In the genomic region with DNA sequence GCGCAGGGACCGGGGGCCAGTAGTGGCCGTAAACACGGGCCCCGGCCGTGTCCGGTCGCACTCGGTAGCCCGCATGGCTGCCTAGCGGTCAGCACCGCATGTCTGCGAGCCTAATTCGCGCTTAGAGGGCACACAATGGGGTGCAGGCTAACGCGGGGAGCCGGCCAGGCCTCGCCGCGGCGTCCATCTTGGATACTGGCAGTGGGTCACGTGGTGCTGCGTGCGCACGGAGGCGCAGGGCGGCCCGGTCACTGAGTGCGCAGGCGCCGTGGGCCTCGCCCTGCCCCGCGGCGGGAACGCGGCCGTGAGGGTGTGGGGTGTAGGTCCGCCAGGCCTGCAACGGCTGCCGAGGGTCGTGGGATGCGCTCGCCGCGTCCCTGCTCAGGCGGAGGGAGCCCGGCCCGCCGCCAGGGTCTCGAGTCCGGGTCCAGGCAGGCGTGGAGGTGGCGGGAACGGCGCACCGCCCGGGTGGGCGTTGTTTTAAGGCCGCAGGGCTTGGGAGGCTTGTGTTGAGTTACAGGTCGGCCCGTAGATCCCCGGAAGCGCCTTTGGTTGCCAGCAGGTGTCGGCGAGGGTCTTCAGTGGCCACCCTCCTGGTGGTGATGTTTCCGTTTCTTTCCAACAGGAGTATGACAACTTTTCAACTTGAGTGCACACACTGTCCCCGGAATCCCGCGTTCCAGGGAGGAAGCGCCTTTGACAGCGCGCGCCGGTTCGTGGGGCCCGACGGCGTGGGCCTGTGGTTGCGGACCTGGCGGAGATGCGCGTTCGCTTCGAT, we compare ENCODE assay signal across 8 cellular contexts. TPM values are rescaled to one million over a fixed set of nuclear protein-coding genes. Genes with fewer than 3 reads are reported as not detected.
DNase-seq lines count a peak whose midpoint lies in the region; ATAC-seq and TF ChIP-seq lines count a peak whose summit lies in the region.

No MANE protein-coding gene starts in this region.

- H3K27ac ChIP-seq in C4-2B (peak overlapping the region; percentile 96), left lung (peak overlapping the region; percentile 98 to 99)

- H3K4me1 ChIP-seq in left lung: peaks cover 17 to 38% of the 10 kb centered on the region in 2 donors

- DNase-seq in GM19240 (ENCODE audit: insufficient read length, low spot score): peak; percentile 98
- peak; percentile 84 for DNase-seq in NCI-H510A (lab: John Stamatoyannopoulos, UW)
- peak; percentile 85 to 87 for DNase-seq in activated CD4-positive, alpha-beta T cell treated with anti-CD3 and anti-CD28 coated beads for 24 hours (ENCODE audit: low read depth in 2 of 2)
- peak; percentile 44 for DNase-seq in cortex of kidney (lab: John Stamatoyannopoulos, UW)
- DNase-seq in left lung: peak; percentile 94 to 99
- DNase-seq in stimulated activated CD4-positive, alpha-beta T cell treated with anti-CD3 and anti-CD28 coated beads, Interleukin-2, amount 100 ng/mL, for 24 hours: peak; percentile 92 to 93

- intact Hi-C loops in left lung (cut with DNase I): no loop called here

- H3K4me3 ChIP-seq in left lung: peak overlapping the region; percentile 64 to 70

- no peak for TF ChIP-seq CTCF in C4-2B (conservative IDR thresholded peaks at IDR 0.05)
- no peak for TF ChIP-seq CTCF in left lung (IDR thresholded peaks at IDR 0.05)

- no peaks in the 10 kb centered on the region for H3K27me3 ChIP-seq in left lung

- ATAC-seq in HG03442 (IDR thresholded peaks at IDR 0.05; ENCODE audit: unreplicated experiment) (peak; percentile 51), left lung (peak; percentile 85)

- H3K9me3 ChIP-seq in left lung: no peaks in the 10 kb centered on the region

- H3K36me3 ChIP-seq in left lung: no peaks in the 10 kb centered on the region

RNA-seq across cellular contexts. Expression of a gene that starts 0.8 kb away (rescaled TPM):
- 10 to 100 TPM; 31.8 to 36.8 TPM for total RNA-seq in left lung

Comparison
In these comparisons a context has a peak if more than half of its experiments do, and no peak if none do; other contexts are left out.
1. Peak in every context shown above with its lines: DNase-seq, ATAC-seq, H3K4me3 ChIP-seq and H3K27ac ChIP-seq.
2. DNase-seq: peak in every context shown above with its lines; median percentile 98 in GM19240; 96 in left lung; 92 in stimulated activated CD4-positive, alpha-beta T cell treated with anti-CD3 and anti-CD28 coated beads, Interleukin-2, amount 100 ng/mL, for 24 hours; 86 in activated CD4-positive, alpha-beta T cell treated with anti-CD3 and anti-CD28 coated beads for 24 hours; 84 in NCI-H510A; 44 in cortex of kidney.